In the genomic region with DNA sequence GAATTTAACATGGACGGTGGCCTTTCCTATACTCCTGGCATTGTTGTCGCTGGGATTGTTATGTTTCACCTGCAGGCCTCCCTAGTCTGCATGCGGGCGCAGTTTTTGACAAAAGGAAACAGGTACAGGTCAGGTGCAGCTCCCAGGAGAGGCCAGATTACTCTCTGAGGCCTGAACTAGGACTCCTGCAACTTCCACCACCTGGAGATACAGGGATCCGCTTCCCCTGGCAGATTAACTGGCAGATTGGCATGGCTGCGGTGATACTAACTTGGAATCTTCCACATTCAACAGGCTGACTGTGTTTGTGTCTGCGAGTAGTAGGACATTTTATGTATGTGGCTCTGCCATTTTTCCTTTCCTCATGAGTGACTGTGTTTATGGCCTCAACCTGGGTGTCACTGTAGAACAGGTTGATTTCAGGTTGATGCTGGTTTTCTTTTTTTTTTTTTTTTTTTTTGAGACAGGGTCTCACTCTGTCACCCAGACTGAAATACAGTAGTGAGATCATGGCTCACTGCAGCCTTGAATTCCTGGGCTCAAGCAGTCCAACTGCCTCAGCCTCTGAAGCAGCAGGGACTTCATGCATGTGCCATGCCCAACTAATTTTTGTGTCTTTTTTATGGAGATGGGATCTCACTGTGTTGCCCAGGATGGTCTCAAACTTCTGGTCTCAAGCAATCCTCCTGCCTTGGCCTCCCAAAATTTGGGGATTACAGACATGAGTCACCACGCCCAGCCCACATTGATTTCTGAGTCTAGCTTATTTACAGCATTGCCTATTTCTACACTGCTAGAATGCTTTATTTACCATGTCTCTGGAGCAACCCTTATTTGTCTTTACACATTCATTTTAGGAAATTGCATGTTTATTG, we compare ENCODE assay signal across 13 cellular contexts. TPM values are rescaled to one million over a fixed set of nuclear protein-coding genes. Genes with fewer than 3 reads are reported as not detected.
DNase-seq lines count a peak whose midpoint lies in the region; ATAC-seq and TF ChIP-seq lines count a peak whose summit lies in the region.
"Had no signal": no experiment of that assay in that cellular context is flagged by ENCODE, and none has a peak within 500 bp of the region (broad histone marks: within the 10 kb centered on the region; RNA-seq: fewer than 3 reads in every experiment).

No MANE protein-coding gene starts in this region.

- H3K9me3 Mint-ChIP-seq in glutamatergic neuron (ENCODE audit: unreplicated experiment), result peaks cover 9% of the 10 kb centered on the region

- ATAC-seq in T-helper 17 cell (no peak), HG03378 (IDR thresholded peaks at IDR 0.05; ENCODE audit: unreplicated experiment) (no peak)
- ATAC-seq: lower lobe of right lung had no signal

- H3K4me3 Mint-ChIP-seq in T-helper 17 cell (peak overlapping the region; percentile 95), glutamatergic neuron (ENCODE audit: unreplicated experiment) (peak overlapping the region; percentile 99)

- H3K9ac ChIP-seq in ES-I3 (ENCODE audit: low read depth, low read length), result peak overlapping the region; percentile 86

- H3K27me3 Mint-ChIP-seq in T-helper 17 cell, result no peaks in the 10 kb centered on the region
- peaks cover 8% of the 10 kb centered on the region for H3K27me3 Mint-ChIP-seq in glutamatergic neuron (ENCODE audit: unreplicated experiment)

- H3K4me1 Mint-ChIP-seq in T-helper 17 cell (peaks cover 27% of the 10 kb centered on the region), glutamatergic neuron (ENCODE audit: low read depth, unreplicated experiment) (peaks cover 15% of the 10 kb centered on the region)

- peak overlapping the region; percentile 21 for H3K27ac ChIP-seq in AG04450 (ENCODE audit: low read depth, low read length)

- H3K36me3 Mint-ChIP-seq in T-helper 17 cell (ENCODE audit: low read depth) (no peaks in the 10 kb centered on the region), glutamatergic neuron (ENCODE audit: unreplicated experiment) (no peaks in the 10 kb centered on the region)

- H3K27ac Mint-ChIP-seq in T-helper 17 cell (peak overlapping the region; percentile 93), glutamatergic neuron (ENCODE audit: unreplicated experiment) (peak overlapping the region; percentile 100)

- peaks cover 6% of the 10 kb centered on the region; the same call in 1 of the 2 replicates for H3K4me1 ChIP-seq in ES-I3 (ENCODE audit: insufficient read depth, low read length)

- POLR2A ChIA-PET in AG04450 (lab: Yijun Ruan, JAX), result no interaction called here

- H3K9me3 ChIP-seq in AG04450 (ENCODE audit: control insufficient read depth, insufficient read depth, low read length) (no peaks in the 10 kb centered on the region; the same call in 1 of the 2 replicates), ES-I3 (ENCODE audit: control insufficient read depth, insufficient read depth, low read length) (no peaks in the 10 kb centered on the region), T-helper 17 cell (ENCODE audit: control insufficient read depth, low read length, poor library complexity, severe bottlenecking) (no peaks in the 10 kb centered on the region)
- H3K9me3 ChIP-seq: lower lobe of right lung, upper lobe of left lung had no signal

- DNase-seq in AG04450 (ENCODE audit: low read depth, low spot score), result no peak
- DNase-seq in T-helper 17 cell, result no peak
- no peak for DNase-seq in glutamatergic neuron
- no peak for DNase-seq in GOT3 (lab: John Stamatoyannopoulos, UW)
- DNase-seq in NCI-H345 treated with DMSO at 0.1 percent for 48 hours (lab: John Stamatoyannopoulos, UW; ENCODE audit: unreplicated experiment), result no peak
- no peak for DNase-seq in HuH-7 (ENCODE audit: low spot score)
- DNase-seq: COR-L47, lower lobe of right lung, NCI-H1436 treated with DMSO at 0.1 percent for 48 hours, upper lobe of left lung had no signal

- no peaks in the 10 kb centered on the region for H3K36me3 ChIP-seq in ES-I3 (ENCODE audit: insufficient read depth, low read length)
- H3K36me3 ChIP-seq: lower lobe of right lung, upper lobe of left lung had no signal

- no peak overlapping the region for H3K4me3 ChIP-seq in AG04450 (ENCODE audit: low read depth, low read length)

- CTCF ChIA-PET in AG04450 (lab: Charles Lee), result interaction anchor here (0.6 kb wide), 1 partner anchor 32 kb away, joined by 8 read pairs; no protein-coding TSS in a partner anchor

- no peaks in the 10 kb centered on the region for H3K27me3 ChIP-seq in AG04450 (ENCODE audit: control insufficient read depth, insufficient read depth, low read length)
- H3K27me3 ChIP-seq: upper lobe of left lung had no signal

- TF ChIP-seq CTCF in AG04450 (IDR thresholded peaks at IDR 0.05; ENCODE audit: low read depth, low read length) (no peak), glutamatergic neuron (IDR thresholded peaks at IDR 0.05; ENCODE audit: partially characterized antibody, unreplicated experiment) (no peak)

RNA-seq across cellular contexts. Expression of a gene that starts 1.7 kb away (rescaled TPM):
- 35.6 and 38.7 TPM in 2 replicates for polyA plus RNA-seq in AG04450 (2011; rRNA removed)
- polyA minus RNA-seq in AG04450 (2011; rRNA and poly(A)+ RNA removed), result 27.1 and 30.1 TPM in 2 replicates
- total RNA-seq in T-helper 17 cell, result 10 to 100 TPM; 11.8 to 14.2 TPM
- 20.0 TPM for total RNA-seq in glutamatergic neuron (ENCODE audit: unreplicated experiment)

RNA-seq across cellular contexts. Expression of a gene that starts 27.6 kb away (rescaled TPM):
- polyA plus RNA-seq in AG04450 (2011; rRNA removed), result not detected in 2 replicates
- polyA minus RNA-seq in AG04450 (2011; rRNA and poly(A)+ RNA removed), result not detected in 2 replicates
- total RNA-seq in T-helper 17 cell (not detected), glutamatergic neuron (ENCODE audit: unreplicated experiment) (not detected)
- total RNA-seq: glomerular endothelial cell, lower lobe of right lung, upper lobe of left lung had no signal
